Comparison of ENCODE assay signal across 8 cellular contexts in genomic region chr11:2912498-2912897, GRCh38. TPM values are rescaled to one million over a fixed set of nuclear protein-coding genes. Genes with fewer than 3 reads are reported as not detected.
DNase-seq lines count a peak whose midpoint lies in the region; ATAC-seq and TF ChIP-seq lines count a peak whose summit lies in the region.

No MANE protein-coding gene starts in this region.

- WGBS in gastroesophageal sphincter (ENCODE audit: low coverage in 1 of 2), 2 donors: no CpG with 5 or more reads among the region's 5 CpGs

- H3K27ac ChIP-seq in gastroesophageal sphincter: no peak overlapping the region

- H3K9me3 ChIP-seq in gastroesophageal sphincter: no peaks in the 10 kb centered on the region

- TF ChIP-seq CTCF in gastroesophageal sphincter (IDR thresholded peaks at IDR 0.05): no peak

- ATAC-seq in SK-N-SH treated with all-trans-retinoic acid at 6 μM for 48 hours (peak; percentile 84), gastroesophageal sphincter (peak; percentile 18), GM21528 (IDR thresholded peaks at IDR 0.05; ENCODE audit: low FRiP score, unreplicated experiment) (no peak), GM21367 (IDR thresholded peaks at IDR 0.05; ENCODE audit: unreplicated experiment) (no peak)
- peak; percentile 48 for ATAC-seq in stimulated activated naive CD8-positive, alpha-beta T cell treated with anti-CD3 and anti-CD28 coated beads, Interleukin-15, Interleukin-2, amounts not matched to agents 100 U/mL and 50 U/mL, for 24 hours

- peak; percentile 92 for DNase-seq in H7
- no peak for DNase-seq in stimulated activated naive CD8-positive, alpha-beta T cell treated with anti-CD3 and anti-CD28 coated beads, Interleukin-15, Interleukin-2, amounts not matched to agents 100 U/mL and 50 U/mL, for 24 hours
- DNase-seq in T-helper 2 cell: no peak
- no peak for DNase-seq in occipital lobe (lab: John Stamatoyannopoulos, UW)

- H3K27me3 ChIP-seq in H7 (ENCODE audit: control insufficient read depth, insufficient read depth, low read length) (no peaks in the 10 kb centered on the region), gastroesophageal sphincter (peaks cover 26% of the 10 kb centered on the region)

- H3K36me3 ChIP-seq in H7 (replicated peaks; ENCODE audit: control insufficient read depth, insufficient read depth, low read length) (no peaks in the 10 kb centered on the region), gastroesophageal sphincter (peaks cover 0 to 8% of the 10 kb centered on the region in 2 donors)

- no peak for TF ChIP-seq EP300 in gastroesophageal sphincter (IDR thresholded peaks at IDR 0.05)

- no peak for TF ChIP-seq POLR2A in gastroesophageal sphincter (IDR thresholded peaks at IDR 0.05)

- H3K4me3 ChIP-seq in H7 (ENCODE audit: insufficient read depth, low read depth, low read length): no peak overlapping the region
- H3K4me3 ChIP-seq in gastroesophageal sphincter: no peak overlapping the region

- H3K4me1 ChIP-seq in gastroesophageal sphincter: peaks cover 0 to 15% (median 7%) of the 10 kb centered on the region in 3 donors

TF ChIP-seq in SK-N-SH treated with all-trans-retinoic acid at 6 μM for 48 hours, 23 proteins besides CTCF, POLR2A, EP300 and RAD21:
- TF ChIP-seq CSDC2 (CRISPR knock-in tag; IDR thresholded peaks at IDR 0.05): no peak
- 0 out of 2 replicates have a peak, but pooled peaks have one; percentile 43 for TF ChIP-seq PATZ1 (CRISPR knock-in tag; IDR thresholded peaks at IDR 0.05; ENCODE audit: borderline replicate concordance)
- no peak for TF ChIP-seq ZNF565 (CRISPR knock-in tag; conservative IDR thresholded peaks at IDR 0.05; ENCODE audit: low read depth)

RNA-seq across cellular contexts. Expression of gene PHLDA2, which starts 16.7 kb away (rescaled TPM):
- total RNA-seq in H7 (2014; rRNA removed; shearing (Covaris generic)): 5.1 and 13.1 TPM in 2 replicates
- total RNA-seq in gastroesophageal sphincter (1 to 10 TPM in 2 of 4 donors, under 1 TPM in 1, not detected in 1; 0.82 to 5.0 (median 1.9) TPM), occipital lobe (not detected)

RNA-seq across cellular contexts. Expression of gene CDKN1C, which starts 26.9 kb away (rescaled TPM):
- 58.4 and 60.9 TPM in 2 replicates for total RNA-seq in H7 (2014; rRNA removed; shearing (Covaris generic))
- total RNA-seq in gastroesophageal sphincter: 100 to 1,000 TPM in 2 of 4 donors, 10 to 100 TPM in 2; 87.0 to 201 (median 121) TPM
- total RNA-seq in occipital lobe: 34.5 TPM

Comparison
In these comparisons a context has a peak if more than half of its experiments do, and no peak if none do; other contexts are left out.
1. ATAC-seq: peak in SK-N-SH treated with all-trans-retinoic acid at 6 μM for 48 hours (single experiment), gastroesophageal sphincter (single experiment) and stimulated activated naive CD8-positive, alpha-beta T cell treated with anti-CD3 and anti-CD28 coated beads, Interleukin-15, Interleukin-2, amounts not matched to agents 100 U/mL and 50 U/mL, for 24 hours (single experiment); none in GM21528 (single experiment) and GM21367 (single experiment).